In the genomic region with DNA sequence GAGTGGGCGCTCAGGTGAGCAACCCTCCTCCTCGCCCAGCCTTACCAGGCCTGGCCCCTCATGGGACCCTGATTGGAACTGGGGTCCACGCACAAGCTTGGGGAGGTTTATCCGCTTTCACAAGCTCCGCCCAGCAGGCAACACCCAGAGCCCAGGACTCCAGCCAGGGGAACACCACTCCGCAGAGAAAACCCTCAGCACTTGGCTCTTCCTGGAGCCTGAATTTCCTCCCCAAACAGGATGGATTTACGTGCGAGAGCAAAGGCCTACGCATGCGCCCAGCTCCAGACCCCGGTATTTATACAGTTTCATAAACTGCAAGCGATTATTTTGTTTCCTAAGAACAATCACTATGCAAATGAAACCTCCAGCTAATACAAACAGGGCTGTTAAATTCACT, we compare ENCODE assay signal across 13 cellular contexts. TPM values are rescaled to one million over a fixed set of nuclear protein-coding genes. Genes with fewer than 3 reads are reported as not detected.
DNase-seq lines count a peak whose midpoint lies in the region; ATAC-seq and TF ChIP-seq lines count a peak whose summit lies in the region.
"Had no signal": no experiment of that assay in that cellular context is flagged by ENCODE, and none has a peak within 500 bp of the region (broad histone marks: within the 10 kb centered on the region; RNA-seq: fewer than 3 reads in every experiment).

No MANE protein-coding gene starts in this region.

- H3K9me3 ChIP-seq in HEK293 (ENCODE audit: control insufficient read depth, insufficient read depth, low read depth, low read length) (no peaks in the 10 kb centered on the region), esophagus (ENCODE audit: control insufficient read depth in 2 of 2, insufficient read depth in 1 of 2, low read depth in 1 of 2, low read length in 1 of 2) (no peaks in the 10 kb centered on the region), right lobe of liver (no peaks in the 10 kb centered on the region), gastrocnemius medialis (no peaks in the 10 kb centered on the region)

- H3K4me3 Mint-ChIP-seq in stimulated activated memory B cell treated with anti-CD40 and anti-IgM and Interleukin-4, amounts not matched to agents 10 μg/mL and 1 μg/mL and 100 μg/mL, for 72 hours, result no peak overlapping the region

- no peaks in the 10 kb centered on the region for H3K4me1 Mint-ChIP-seq in stimulated activated memory B cell treated with anti-CD40 and anti-IgM and Interleukin-4, amounts not matched to agents 10 μg/mL and 1 μg/mL and 100 μg/mL, for 72 hours

- H3K36me3 ChIP-seq in HEK293 (ENCODE audit: control insufficient read depth in 2 of 2, insufficient read depth in 1 of 2, low read length in 2 of 2) (no peaks in the 10 kb centered on the region), esophagus (ENCODE audit: control insufficient read depth in 2 of 2, insufficient read depth in 2 of 2, low read length in 1 of 2) (no peaks in the 10 kb centered on the region), right lobe of liver (no peaks in the 10 kb centered on the region), gastrocnemius medialis (no peaks in the 10 kb centered on the region)

- intact Hi-C loops in right lobe of liver (cut with DNase I) (no loop called here), gastrocnemius medialis (cut with DNase I; ENCODE audit: low total_unique reads) (no loop called here)

- H3K27ac Mint-ChIP-seq in stimulated activated memory B cell treated with anti-CD40 and anti-IgM and Interleukin-4, amounts not matched to agents 10 μg/mL and 1 μg/mL and 100 μg/mL, for 72 hours, result no peak overlapping the region

- no peaks in the 10 kb centered on the region for H3K36me3 Mint-ChIP-seq in stimulated activated memory B cell treated with anti-CD40 and anti-IgM and Interleukin-4, amounts not matched to agents 10 μg/mL and 1 μg/mL and 100 μg/mL, for 72 hours

- no peak overlapping the region for H3K4me3 ChIP-seq in HEK293 (ENCODE audit: low read depth, low read length)
- no peak overlapping the region for H3K4me3 ChIP-seq in esophagus (ENCODE audit: low read depth in 1 of 2, low read length in 2 of 2)
- no peak overlapping the region for H3K4me3 ChIP-seq in right lobe of liver
- peak overlapping the region in 3 of 4 donors; percentile 6 to 25 (median 21) for H3K4me3 ChIP-seq in gastrocnemius medialis

- H3K4me1 ChIP-seq in HEK293 (ENCODE audit: control insufficient read depth, insufficient read depth, low read length) (no peaks in the 10 kb centered on the region), esophagus (ENCODE audit: control insufficient read depth in 2 of 2, insufficient read depth in 2 of 2, low read length in 1 of 2) (peaks cover 0 to 10% of the 10 kb centered on the region in 2 donors), right lobe of liver (no peaks in the 10 kb centered on the region), gastrocnemius medialis (peaks cover 89 to 95% of the 10 kb centered on the region in 2 donors)

- H3K27ac ChIP-seq in HEK293 (ENCODE audit: extremely low read depth, low read depth, low read length) (no peak overlapping the region), esophagus (ENCODE audit: low read depth in 2 of 2, low read length in 1 of 2) (peak overlapping the region; percentile 75 to 85), right lobe of liver (peak overlapping the region in 1 of 3 donors; percentile 22), gastrocnemius medialis (peak overlapping the region; percentile 87 to 98 (median 96))

- peaks cover 55% of the 10 kb centered on the region for H3K27me3 Mint-ChIP-seq in stimulated activated memory B cell treated with anti-CD40 and anti-IgM and Interleukin-4, amounts not matched to agents 10 μg/mL and 1 μg/mL and 100 μg/mL, for 72 hours

- CTCF ChIA-PET in HEK293 (lab: Yijun Ruan, JAX), result no interaction called here

- POLR2A ChIA-PET in HEK293 (lab: Yijun Ruan, JAX), result no interaction called here

- ATAC-seq in right lobe of liver (peak; percentile 53 to 83 (median 66)), gastrocnemius medialis (peak in 1 of 2 donors; percentile 12), GM18520 (IDR thresholded peaks at IDR 0.05; ENCODE audit: unreplicated experiment) (no peak)
- no peak for ATAC-seq in stimulated activated memory B cell treated with anti-CD40 and anti-IgM and Interleukin-4, amounts not matched to agents 10 μg/mL and 1 μg/mL and 100 μg/mL, for 72 hours

- H3K27me3 ChIP-seq in esophagus (ENCODE audit: control insufficient read depth in 1 of 2, insufficient read depth in 2 of 2, low read length in 2 of 2), result peaks cover 0 to 5% of the 10 kb centered on the region in 2 donors
- H3K27me3 ChIP-seq in right lobe of liver, result no peaks in the 10 kb centered on the region
- H3K27me3 ChIP-seq in gastrocnemius medialis, result no peaks in the 10 kb centered on the region

- 68% methylated on average over 12 of the region's 12 CpGs for WGBS in esophagus, 2 donors
- 67% methylated on average over 6 of the region's 12 CpGs for WGBS in right lobe of liver (ENCODE audit: insufficient coverage, low coverage, low lambda C conversion rate, missing lambda C conversion rate)

- H3K9me3 Mint-ChIP-seq in stimulated activated memory B cell treated with anti-CD40 and anti-IgM and Interleukin-4, amounts not matched to agents 10 μg/mL and 1 μg/mL and 100 μg/mL, for 72 hours, result no peaks in the 10 kb centered on the region

- DNase-seq in right lobe of liver, result peak in 1 of 3 donors; percentile 52
- peak in 1 of 2 donors; percentile 63 for DNase-seq in gastrocnemius medialis
- no peak for DNase-seq in activated gamma-delta T cell (lab: John Stamatoyannopoulos, UW)
- DNase-seq in NOMO-1 treated with dmso at 0.1 percent for 144 hours (lab: John Stamatoyannopoulos, UW; ENCODE audit: unreplicated experiment), result no peak
- DNase-seq: cerebellar nuclear complex, EL, Kasumi-1, NCI-H2107, RPMI8226 had no signal

- in situ Hi-C loops in gastrocnemius medialis (cut with MboI; ENCODE audit: low sequenced_read_pairs in 4 of 4), result no loop called here

- TF ChIP-seq POLR2A in right lobe of liver (IDR thresholded peaks at IDR 0.05) (no peak), gastrocnemius medialis (IDR thresholded peaks at IDR 0.05) (peak in 1 of 2 donors; percentile 25)

- TF ChIP-seq CTCF in HEK293 (tag by site-specific recombination; IDR thresholded peaks at IDR 0.05) (no peak), right lobe of liver (IDR thresholded peaks at IDR 0.05) (no peak), gastrocnemius medialis (IDR thresholded peaks at IDR 0.05 in 4 of 5, conservative IDR thresholded peaks at IDR 0.05 in 1 of 5) (no peak)

TF ChIP-seq in HEK293, 187 proteins besides CTCF, POLR2A, EP300 and RAD21:
- TF ChIP-seq ZNF266 (tag by site-specific recombination; IDR thresholded peaks at IDR 0.05; ENCODE audit: low read depth) (no peak), ZNF341 (tag by site-specific recombination; IDR thresholded peaks at IDR 0.05; ENCODE audit: low read depth) (peak; percentile 65)

RNA-seq across cellular contexts. Expression of a gene that starts 22.9 kb away (rescaled TPM):
- under 1 TPM; 0.53 to 0.67 TPM for polyA plus RNA-seq in esophagus
- total RNA-seq in right lobe of liver (1 to 10 TPM in 2 of 6 experiments, under 1 TPM in 4; 0.43 to 1.2 (median 0.89) TPM), gastrocnemius medialis (10 to 100 TPM in 3 of 4 donors, 1 to 10 TPM in 1; 8.4 to 15.8 (median 12.5) TPM)

Comparison
In these comparisons a context has a peak if more than half of its experiments do, and no peak if none do; other contexts are left out.
1. H3K4me3 ChIP-seq: peak in gastrocnemius medialis (3 of 4); none in HEK293 (single experiment), esophagus (0 of 2) and right lobe of liver (0 of 3).
2. ATAC-seq: peak in right lobe of liver (4 of 4); none in GM18520 (single experiment) and stimulated activated memory B cell treated with anti-CD40 and anti-IgM and Interleukin-4, amounts not matched to agents 10 μg/mL and 1 μg/mL and 100 μg/mL, for 72 hours (single experiment).
3. RNA of a gene that starts 22.9 kb away (total RNA-seq): 8.4 to 15.8 TPM in gastrocnemius medialis; 0.43 to 1.2 TPM in right lobe of liver; every median in the first group is over 4 times any median in the second.